ENCODE assay signal across 21 cellular contexts in genomic region chr5:61447780-61448495, GRCh38.
"Had no signal": no experiment of that assay in that cellular context is flagged by ENCODE, and none has a peak within 500 bp of the region (broad histone marks: within the 10 kb centered on the region; RNA-seq: fewer than 3 reads in every experiment).

No MANE protein-coding gene starts in this region.

- DNase-seq: activated CD4-positive, alpha-beta T cell treated with anti-CD3 and anti-CD28 coated beads for 4 hours; activated CD8-positive, alpha-beta memory T cell treated with anti-CD3 and anti-CD28 coated beads, Interleukin-2, amount 50 U/mL, for 4 hours; activated CD8-positive, alpha-beta T cell treated with anti-CD3 and anti-CD28 coated beads for 36 hours; aorta; IMR-90; KBM-7; NCI-H146; NCI-H1930; NCI-H2171 treated with DMSO at 0.1 percent for 48 hours; NCI-H226; NCI-H526; NCI-H82; NK-92 treated with Interleukin-12 subunit alpha and Interleukin-12 subunit beta, amount 100 ng/mL, for 24 hours; Peyer's patch; Right ventricle myocardium superior; SJCRH30; SK-N-SH; T-helper 1 cell had no signal

- H3K4me3 ChIP-seq: Peyer's patch, SJCRH30 had no signal

- ATAC-seq: activated CD4-positive, CD25-positive, alpha-beta regulatory T cell treated with anti-CD3 and anti-CD28 coated beads, Interleukin-2, amount 50 U/mL, for 24 hours; activated CD8-positive, alpha-beta T cell treated with anti-CD3 and anti-CD28 coated beads for 36 hours had no signal

- H3K27me3 ChIP-seq: Peyer's patch, SJCRH30 had no signal

- H3K27ac ChIP-seq: Peyer's patch, RWPE1, SJCRH30 had no signal

- FAIRE-seq: bronchial epithelial cell had no signal

- H3K36me3 ChIP-seq: Peyer's patch, SJCRH30 had no signal
